In genomic region chr9:31390352-31391025, GRCh38 we compare ENCODE assay signal across 10 cellular contexts.
DNase-seq lines count a peak whose midpoint lies in the region; ATAC-seq, FAIRE-seq and TF ChIP-seq lines count a peak whose summit lies in the region.
"Had no signal": no experiment of that assay in that cellular context is flagged by ENCODE, and none has a peak within 500 bp of the region (broad histone marks: within the 10 kb centered on the region; RNA-seq: fewer than 3 reads in every experiment).

No MANE protein-coding gene starts in this region.

- intact Hi-C loops in lower lobe of right lung (cut with DNase I): no loop called here
- intact Hi-C loops in mammary epithelial cell (cut with micrococcal nuclease): no loop called here
- intact Hi-C loops in kidney (cut with DNase I): no loop called here

- H3K36me3 ChIP-seq in keratinocyte (ENCODE audit: control insufficient read depth in 2 of 2, extremely low read depth in 1 of 2, insufficient read depth in 2 of 2, low read length in 2 of 2) (no peaks in the 10 kb centered on the region), mesenchymal stem cell (ENCODE audit: control insufficient read depth in 1 of 2, insufficient read depth in 2 of 2, low read depth in 1 of 2, low read length in 2 of 2) (no peaks in the 10 kb centered on the region), lower lobe of right lung (no peaks in the 10 kb centered on the region), mammary epithelial cell (ENCODE audit: insufficient read depth, low read length) (no peaks in the 10 kb centered on the region), kidney (ENCODE audit: control insufficient read depth in 1 of 2, insufficient read depth in 2 of 2, low read length in 2 of 2) (no peaks in the 10 kb centered on the region)

- H3K9me1 ChIP-seq in keratinocyte (ENCODE audit: control insufficient read depth, extremely low read depth, insufficient read depth, low read length): no peaks in the 10 kb centered on the region

- BruUV-seq in mammary epithelial cell (replicated peaks; lab: Mats Ljungman, UMichigan): no TSS peak

- H4K91ac ChIP-seq in mesenchymal stem cell (ENCODE audit: low read length): no peak overlapping the region

- H4K20me1 ChIP-seq in keratinocyte (ENCODE audit: control insufficient read depth, extremely low read depth, insufficient read depth, low read length) (no peaks in the 10 kb centered on the region), mammary epithelial cell (ENCODE audit: insufficient read depth, low read length) (no peaks in the 10 kb centered on the region)

- TF ChIP-seq CTCF in keratinocyte (optimal IDR thresholded peaks at IDR 0.05 in 1 of 3, IDR thresholded peaks at IDR 0.05 in 1 of 3, conservative IDR thresholded peaks at IDR 0.05 in 1 of 3; ENCODE audit: extremely low read depth in 1 of 3, insufficient read depth in 2 of 3, low read length in 3 of 3) (no peak), lower lobe of right lung (IDR thresholded peaks at IDR 0.05) (no peak), mammary epithelial cell (conservative IDR thresholded peaks at IDR 0.05 in 1 of 2, IDR thresholded peaks at IDR 0.05 in 1 of 2; ENCODE audit: extremely low read depth in 1 of 2, insufficient read depth in 1 of 2, low read depth in 1 of 2, low read length in 2 of 2) (no peak), kidney (IDR thresholded peaks at IDR 0.05; ENCODE audit: borderline replicate concordance, extremely low read depth, insufficient read depth) (no peak)

- H3K27ac ChIP-seq in keratinocyte (ENCODE audit: control insufficient read depth, insufficient read depth, low read length): no peak overlapping the region
- H3K27ac ChIP-seq in mesenchymal stem cell (ENCODE audit: low read length, poor library complexity, severe bottlenecking): no peak overlapping the region
- no peak overlapping the region for H3K27ac ChIP-seq in lower lobe of right lung
- H3K27ac ChIP-seq in mammary epithelial cell (ENCODE audit: insufficient read depth, low read depth, low read length): no peak overlapping the region
- no peak overlapping the region for H3K27ac ChIP-seq in kidney (ENCODE audit: low read depth in 2 of 2, low read length in 2 of 2)
- H3K27ac ChIP-seq: body of pancreas, VCaP had no signal

- no peak overlapping the region for H2AK5ac ChIP-seq in mesenchymal stem cell (ENCODE audit: low read length, severe bottlenecking)

- no peak overlapping the region for H2BK12ac ChIP-seq in mesenchymal stem cell (ENCODE audit: low read length in 2 of 2)

- H3K4me2 ChIP-seq in keratinocyte (ENCODE audit: control insufficient read depth, extremely low read depth, insufficient read depth, low read depth, low read length) (no peak overlapping the region), mesenchymal stem cell (ENCODE audit: low read length, poor library complexity, severe bottlenecking) (no peak overlapping the region), mammary epithelial cell (ENCODE audit: insufficient read depth, low read depth, low read length) (no peak overlapping the region)

- peak; percentile 80 for FAIRE-seq in GM18507 (lab: Jason Lieb, UNC)
- FAIRE-seq in keratinocyte (lab: Jason Lieb, UNC): peak; percentile 9
- no peak for FAIRE-seq in kidney (lab: Jason Lieb, UNC)

- H3K9me3 ChIP-seq in keratinocyte (ENCODE audit: control insufficient read depth, low read depth, low read length) (no peaks in the 10 kb centered on the region), mesenchymal stem cell (ENCODE audit: control insufficient read depth, low read length) (no peaks in the 10 kb centered on the region), lower lobe of right lung (no peaks in the 10 kb centered on the region), mammary epithelial cell (replicated peaks; ENCODE audit: insufficient read depth, low read length) (no peaks in the 10 kb centered on the region), kidney (ENCODE audit: control insufficient read depth in 1 of 2, low read length in 2 of 2) (no peaks in the 10 kb centered on the region)
- H3K9me3 ChIP-seq: body of pancreas had no signal

- H3K79me2 ChIP-seq in keratinocyte (ENCODE audit: control insufficient read depth, insufficient read depth, low read length): no peaks in the 10 kb centered on the region
- H3K79me2 ChIP-seq in mammary epithelial cell (ENCODE audit: insufficient read depth, low read length): no peaks in the 10 kb centered on the region

- no peak overlapping the region for H3K9ac ChIP-seq in keratinocyte (ENCODE audit: control insufficient read depth, extremely low read depth, insufficient read depth, low read length)
- no peak overlapping the region for H3K9ac ChIP-seq in mesenchymal stem cell (ENCODE audit: low read length)
- no peak overlapping the region for H3K9ac ChIP-seq in mammary epithelial cell (ENCODE audit: insufficient read depth, low read length)
- H3K9ac ChIP-seq in kidney (ENCODE audit: low read length in 2 of 2): no peak overlapping the region

- no peak overlapping the region for H2BK5ac ChIP-seq in mesenchymal stem cell (ENCODE audit: low read depth, low read length, poor library complexity, severe bottlenecking)

- no peak overlapping the region for H2BK15ac ChIP-seq in mesenchymal stem cell (ENCODE audit: low read depth, poor library complexity, severe bottlenecking)

- H2AFZ ChIP-seq in keratinocyte (ENCODE audit: control insufficient read depth, low read length) (peak overlapping the region; percentile 39), mesenchymal stem cell (ENCODE audit: low read depth, low read length) (no peak overlapping the region), mammary epithelial cell (ENCODE audit: low read depth, low read length) (no peak overlapping the region)

- no peak overlapping the region for H3K4ac ChIP-seq in mesenchymal stem cell (ENCODE audit: low read depth in 1 of 2, low read length in 2 of 2)

- no peak overlapping the region for H2BK120ac ChIP-seq in mesenchymal stem cell (ENCODE audit: low read depth, low read length)

- DNase-seq in GM18507 (ENCODE audit: extremely low spot score, insufficient read length, low read depth): no peak
- no peak for DNase-seq in keratinocyte (ENCODE audit: low read depth, low spot score)
- DNase-seq in mesenchymal stem cell: no peak
- no peak for DNase-seq in lower lobe of right lung
- no peak for DNase-seq in mammary epithelial cell
- DNase-seq in kidney: no peak
- DNase-seq: body of pancreas had no signal

- 68% methylated on average over 4 of the region's 6 CpGs for WGBS in mesenchymal stem cell
- 86% methylated on average over 6 of the region's 6 CpGs for WGBS in mammary epithelial cell (ENCODE audit: low coverage, missing lambda C conversion rate)

- dilution Hi-C loops in keratinocyte (cut with MboI; ENCODE audit: extremely low pct_ligation_motif_present, low sequenced_read_pairs): no loop called here
- dilution Hi-C loops in mammary epithelial cell (cut with HindIII; ENCODE audit: low sequenced_read_pairs): no loop called here

- ATAC-seq in GM21528 (IDR thresholded peaks at IDR 0.05; ENCODE audit: low FRiP score, unreplicated experiment) (peak; percentile 54), HG03565 (IDR thresholded peaks at IDR 0.05; ENCODE audit: unreplicated experiment) (peak; percentile 60), lower lobe of right lung (no peak)
- ATAC-seq: body of pancreas had no signal

- no peak overlapping the region for H3K14ac ChIP-seq in mesenchymal stem cell (ENCODE audit: low read length in 2 of 2)

- H3K18ac ChIP-seq in mesenchymal stem cell (ENCODE audit: low read depth in 1 of 2, low read length in 2 of 2): no peak overlapping the region

- in situ Hi-C loops in mammary epithelial cell (cut with MboI; ENCODE audit: low sequenced_read_pairs in 2 of 2): no loop called here

- H3K27me3 ChIP-seq in keratinocyte (ENCODE audit: control insufficient read depth, extremely low read depth, insufficient read depth, low read length) (no peaks in the 10 kb centered on the region), mesenchymal stem cell (ENCODE audit: control insufficient read depth in 1 of 2, insufficient read depth in 1 of 2, low read length in 2 of 2) (no peaks in the 10 kb centered on the region), lower lobe of right lung (ENCODE audit: low read depth) (no peaks in the 10 kb centered on the region), mammary epithelial cell (ENCODE audit: insufficient read depth, low read length) (no peaks in the 10 kb centered on the region)
- H3K27me3 ChIP-seq: body of pancreas had no signal

- H3K79me1 ChIP-seq in mesenchymal stem cell (replicated peaks; ENCODE audit: low read length, poor library complexity, severe bottlenecking): no peaks in the 10 kb centered on the region

- CTCF ChIA-PET in mammary epithelial cell (lab: Charles Lee; ENCODE audit: low non-redundant PET): interaction anchor here (0.5 kb wide), 1 partner anchor 86 kb away, joined by 6 read pairs; no protein-coding TSS in a partner anchor

- H3K23ac ChIP-seq in mesenchymal stem cell (ENCODE audit: low read length in 2 of 2): no peak overlapping the region

- no peaks in the 10 kb centered on the region for H3K4me1 ChIP-seq in keratinocyte (ENCODE audit: control insufficient read depth, extremely low read depth, insufficient read depth, low read length)
- H3K4me1 ChIP-seq in mesenchymal stem cell (ENCODE audit: control insufficient read depth, insufficient read depth, low read depth, low read length): no peaks in the 10 kb centered on the region
- peaks cover 10% of the 10 kb centered on the region for H3K4me1 ChIP-seq in lower lobe of right lung
- H3K4me1 ChIP-seq in mammary epithelial cell (ENCODE audit: insufficient read depth, low read length): no peaks in the 10 kb centered on the region
- no peaks in the 10 kb centered on the region for H3K4me1 ChIP-seq in kidney (ENCODE audit: control insufficient read depth in 1 of 2, insufficient read depth in 1 of 2, low read depth in 1 of 2, low read length in 2 of 2)
- H3K4me1 ChIP-seq: body of pancreas had no signal

- no peak overlapping the region for H3K4me3 ChIP-seq in keratinocyte (ENCODE audit: control insufficient read depth in 2 of 3, extremely low read depth in 1 of 3, insufficient read depth in 2 of 3, low read depth in 1 of 3, low read length in 3 of 3)
- H3K4me3 ChIP-seq in mesenchymal stem cell (ENCODE audit: insufficient read depth in 1 of 2, low read depth in 1 of 2, low read length in 2 of 2): no peak overlapping the region
- H3K4me3 ChIP-seq in lower lobe of right lung: no peak overlapping the region
- no peak overlapping the region for H3K4me3 ChIP-seq in mammary epithelial cell (replicated peaks in 1 of 3; ENCODE audit: insufficient read depth in 1 of 3, low read depth in 2 of 3, low read length in 3 of 3)
- H3K4me3 ChIP-seq in kidney (ENCODE audit: low read length in 2 of 2): no peak overlapping the region
- H3K4me3 ChIP-seq: body of pancreas had no signal

- no peak overlapping the region for H4K8ac ChIP-seq in mesenchymal stem cell (ENCODE audit: low read length)

Comparison
In these comparisons a context has a peak if more than half of its experiments do, and no peak if none do; other contexts are left out.
1. ATAC-seq: peak in GM21528 (single experiment) and HG03565 (single experiment); none in lower lobe of right lung (0 of 2).